Comparison of ENCODE assay signal across 8 cellular contexts in genomic region chr15:38069001-38069400, GRCh38.
A peak's percentile ranks its signal among the peaks of the same experiment; 100 is the strongest.
DNase-seq lines count a peak whose midpoint lies in the region; ATAC-seq and TF ChIP-seq lines count a peak whose summit lies in the region.

No MANE protein-coding gene starts in this region.

- H3K27me3 Mint-ChIP-seq in activated T-cell treated with anti-CD3 and anti-CD28 coated beads, Interleukin-2, amount 50 U/mL, for 4 hours (ENCODE audit: low read depth) = peaks cover 48% of the 10 kb centered on the region
- H3K27me3 Mint-ChIP-seq in activated T-helper 17 cell treated with anti-CD3 and anti-CD28 coated beads, Interleukin-2, amount 50 U/mL, for 72 hours = peaks cover 45% of the 10 kb centered on the region

- H3K79me2 ChIP-seq in MM.1S (ENCODE audit: low read length) = no peaks in the 10 kb centered on the region

- POLR2A ChIA-PET in HEK293T (lab: Yijun Ruan, JAX) = interaction anchor here (1.1 kb wide), 1 partner anchor 184 kb away, joined by 3 read pairs; no protein-coding TSS in a partner anchor

- H3K36me3 ChIP-seq in MM.1S (replicated peaks; ENCODE audit: insufficient read depth, low read length) (no peaks in the 10 kb centered on the region), heart right ventricle (no peaks in the 10 kb centered on the region), skeletal muscle satellite cell (ENCODE audit: insufficient read depth, low read length) (no peaks in the 10 kb centered on the region)

- no peaks in the 10 kb centered on the region for H3K9me3 Mint-ChIP-seq in activated T-cell treated with anti-CD3 and anti-CD28 coated beads, Interleukin-2, amount 50 U/mL, for 4 hours
- no peaks in the 10 kb centered on the region for H3K9me3 Mint-ChIP-seq in activated T-helper 17 cell treated with anti-CD3 and anti-CD28 coated beads, Interleukin-2, amount 50 U/mL, for 72 hours

- CTCF ChIA-PET in HEK293T (lab: Yijun Ruan, JAX) = no interaction called here

- H3K27ac Mint-ChIP-seq in activated T-helper 17 cell treated with anti-CD3 and anti-CD28 coated beads, Interleukin-2, amount 50 U/mL, for 72 hours = peak overlapping the region; percentile 55

- H3K27ac ChIP-seq in MM.1S (ENCODE audit: low read length) (peak overlapping the region; percentile 62; the same call in 1 of the 2 replicates), heart right ventricle (peak overlapping the region in 9 of 10 donors; percentile 2 to 82 (median 69))

- TF ChIP-seq CTCF in MM.1S (IDR thresholded peaks at IDR 0.05; ENCODE audit: low read length) (no peak), heart right ventricle (IDR thresholded peaks at IDR 0.05) (no peak)

- H3F3A ChIP-seq in MM.1S (ENCODE audit: insufficient read depth, low read length) = peaks cover 28% of the 10 kb centered on the region

- H2AFZ ChIP-seq in MM.1S (ENCODE audit: low read length) = 0 out of 2 replicates have a peak overlapping the region, but pooled peaks have one; percentile 8

- peak overlapping the region; percentile 58 for H3K4me2 ChIP-seq in MM.1S (ENCODE audit: low read depth, low read length)
- H3K4me2 ChIP-seq in skeletal muscle satellite cell (ENCODE audit: low read length) = peak overlapping the region; percentile 82

- H3K4me1 ChIP-seq in MM.1S (ENCODE audit: low read length) (peaks cover 48% of the 10 kb centered on the region), heart right ventricle (peaks cover 8 to 55% (median 36%) of the 10 kb centered on the region in 9 donors), skeletal muscle satellite cell (ENCODE audit: control insufficient read depth, insufficient read depth, low read length) (peaks cover 41% of the 10 kb centered on the region)

- no peak for DNase-seq in activated T-cell treated with anti-CD3 and anti-CD28 coated beads, Interleukin-2, amount 50 U/mL, for 4 hours
- DNase-seq in activated T-cell treated with anti-CD3 and anti-CD28 coated beads for 4 hours (no peak), HEK293T (ENCODE audit: extremely low spot score) (no peak), MM.1S (peak; percentile 61), heart right ventricle (peak in 1 of 2 donors; percentile 37), NCI-H446 (lab: John Stamatoyannopoulos, UW) (no peak)

- no peaks in the 10 kb centered on the region for H3K36me3 Mint-ChIP-seq in activated T-cell treated with anti-CD3 and anti-CD28 coated beads, Interleukin-2, amount 50 U/mL, for 4 hours (ENCODE audit: insufficient read depth)
- no peaks in the 10 kb centered on the region for H3K36me3 Mint-ChIP-seq in activated T-helper 17 cell treated with anti-CD3 and anti-CD28 coated beads, Interleukin-2, amount 50 U/mL, for 72 hours (ENCODE audit: low read depth)

- no peaks in the 10 kb centered on the region for H3K9me3 ChIP-seq in MM.1S (replicated peaks; ENCODE audit: insufficient read depth, low read length)
- H3K9me3 ChIP-seq in heart right ventricle = no peaks in the 10 kb centered on the region
- no peaks in the 10 kb centered on the region for H3K9me3 ChIP-seq in skeletal muscle satellite cell (replicated peaks; ENCODE audit: low read length)

- peaks cover 26% of the 10 kb centered on the region for H3K4me1 Mint-ChIP-seq in activated T-cell treated with anti-CD3 and anti-CD28 coated beads, Interleukin-2, amount 50 U/mL, for 4 hours (ENCODE audit: low read depth)
- peaks cover 25% of the 10 kb centered on the region for H3K4me1 Mint-ChIP-seq in activated T-helper 17 cell treated with anti-CD3 and anti-CD28 coated beads, Interleukin-2, amount 50 U/mL, for 72 hours

- no peaks in the 10 kb centered on the region for H3K9me2 ChIP-seq in MM.1S (replicated peaks; ENCODE audit: insufficient read depth, low read length)

- 18 to 19% methylated on average over 6 of the region's 6 CpGs for WGBS in heart right ventricle, 2 donors

- intact Hi-C loops in heart right ventricle (cut with DNase I) = loop anchor here in 2 of 10 donors (5.0 kb wide), 2 partner anchors 62 to 278 kb away; no protein-coding TSS in a partner anchor

- no peaks in the 10 kb centered on the region for H4K20me1 ChIP-seq in MM.1S (ENCODE audit: insufficient read depth, low read length)

- H3K9ac ChIP-seq in MM.1S (ENCODE audit: low read length) (peak overlapping the region; percentile 37; the same call in 1 of the 2 replicates), skeletal muscle satellite cell (ENCODE audit: low read depth, low read length) (peak overlapping the region; percentile 74)

- H3K4me3 ChIP-seq in MM.1S (ENCODE audit: low read length) = peak overlapping the region; percentile 31
- H3K4me3 ChIP-seq in heart right ventricle = peak overlapping the region in 5 of 10 donors; percentile 22 to 39 (median 29)
- peak overlapping the region; percentile 63 for H3K4me3 ChIP-seq in skeletal muscle satellite cell (ENCODE audit: low read length)

- no peak overlapping the region for H3K4me3 Mint-ChIP-seq in activated T-cell treated with anti-CD3 and anti-CD28 coated beads, Interleukin-2, amount 50 U/mL, for 4 hours
- peak overlapping the region; percentile 4 for H3K4me3 Mint-ChIP-seq in activated T-helper 17 cell treated with anti-CD3 and anti-CD28 coated beads, Interleukin-2, amount 50 U/mL, for 72 hours

- H3K27me3 ChIP-seq in MM.1S (replicated peaks; ENCODE audit: insufficient read depth, low read length) (no peaks in the 10 kb centered on the region), heart right ventricle (peaks cover 0 to 3% (median 0%) of the 10 kb centered on the region in 7 donors), skeletal muscle satellite cell (ENCODE audit: control insufficient read depth, insufficient read depth, low read length) (no peaks in the 10 kb centered on the region)

- ATAC-seq in activated T-cell treated with anti-CD3 and anti-CD28 coated beads, Interleukin-2, amount 50 U/mL, for 4 hours = peak; percentile 79 to 83
- peak; percentile 89 for ATAC-seq in activated T-helper 17 cell treated with anti-CD3 and anti-CD28 coated beads, Interleukin-2, amount 50 U/mL, for 72 hours (replicated peaks)
- peak in 6 of 8 donors; percentile 31 to 71 (median 50) for ATAC-seq in heart right ventricle

TF ChIP-seq in HEK293T, 16 proteins besides CTCF, POLR2A, EP300 and RAD21:
- TF ChIP-seq FOXM1 (IDR thresholded peaks at IDR 0.05; ENCODE audit: borderline replicate concordance) (no peak), PKNOX1 (IDR thresholded peaks at IDR 0.05) (peak; percentile 23; the same call in 1 of the 2 replicates)
